In the genomic region with DNA sequence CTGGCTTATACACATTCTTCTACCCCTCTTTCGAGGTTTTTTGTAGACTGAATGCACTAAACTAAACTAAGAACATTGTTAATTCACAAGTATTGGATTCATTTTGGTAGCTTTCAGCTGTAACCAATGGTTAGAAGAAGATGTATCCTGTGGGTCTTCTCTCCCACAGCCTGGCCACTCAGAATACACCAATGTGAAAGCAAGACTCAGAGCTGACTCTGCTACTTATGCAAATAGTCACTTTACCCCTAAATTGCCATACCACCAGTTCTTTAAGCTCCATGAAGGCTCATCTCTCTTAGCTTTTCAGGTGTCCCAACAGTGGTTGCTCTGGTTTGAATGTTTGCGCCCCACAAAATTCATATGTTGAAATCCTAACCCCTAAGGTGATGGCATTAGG, we compare ENCODE assay signal across 25 cellular contexts.
"Had no signal": no experiment of that assay in that cellular context is flagged by ENCODE, and none has a peak within 500 bp of the region (broad histone marks: within the 10 kb centered on the region; RNA-seq: fewer than 3 reads in every experiment).

No MANE protein-coding gene starts in this region.

- H3K9me3 ChIP-seq: esophagus muscularis mucosa, gastroesophageal sphincter, heart left ventricle, mucosa of descending colon, neutrophil, right lobe of liver, suprapubic skin, transverse colon, upper lobe of right lung, vagina had no signal

- H3K27ac ChIP-seq: esophagus muscularis mucosa, foreskin keratinocyte, gastroesophageal sphincter, heart left ventricle, left lung, neutrophil, parathyroid adenoma, right lobe of liver, suprapubic skin, transverse colon, upper lobe of right lung, vagina had no signal

- H3K4me1 ChIP-seq: parathyroid adenoma, suprapubic skin, upper lobe of right lung, vagina had no signal

- H3K4me3 ChIP-seq: esophagus muscularis mucosa, gastroesophageal sphincter, heart left ventricle, left lung, mucosa of descending colon, right lobe of liver, suprapubic skin, transverse colon, upper lobe of right lung, vagina had no signal

- H2AFZ ChIP-seq: parathyroid adenoma had no signal

- H3K36me3 ChIP-seq: esophagus muscularis mucosa, gastroesophageal sphincter, heart left ventricle, left lung, neutrophil, right lobe of liver, suprapubic skin, transverse colon, upper lobe of right lung, vagina had no signal

- H3K27me3 ChIP-seq: esophagus muscularis mucosa, foreskin keratinocyte, gastroesophageal sphincter, heart left ventricle, left lung, neutrophil, right lobe of liver, suprapubic skin, transverse colon, upper lobe of right lung, vagina had no signal

- H3K9ac ChIP-seq: parathyroid adenoma had no signal

- ATAC-seq: foreskin keratinocyte; gastroesophageal sphincter; heart left ventricle; left cardiac atrium; left lung; mucosa of descending colon; natural killer cell treated with Interleukin-12 subunit alpha and Interleukin-12 subunit beta and Interleukin-15 and Interleukin-18, amount 100 ng/mL, for 72 hours; right lobe of liver; stimulated activated naive B cell treated with anti-CD40 and anti-IgM and Interleukin-4, amounts not matched to agents 10 μg/mL and 1 μg/mL and 100 μg/mL, for 72 hours; stimulated activated naive CD8-positive, alpha-beta T cell treated with anti-CD3 and anti-CD28 coated beads, Interleukin-15, amount 100 ng/mL, for 72 hours; upper lobe of right lung had no signal

- DNase-seq: dermis blood vessel endothelial cell; effector memory CD4-positive, alpha-beta T cell; foreskin keratinocyte; heart left ventricle; hippocampal formation; left cardiac atrium; left lung; mesenchymal stem cell; mucosa of descending colon; naive B cell; right lobe of liver; small intestine; stimulated activated CD4-positive, alpha-beta T cell treated with anti-CD3 and anti-CD28 coated beads, Interleukin-15, amount 100 ng/mL, for 24 hours; stimulated activated CD4-positive, alpha-beta T cell treated with anti-CD3 and anti-CD28 coated beads, Interleukin-2, amount 100 ng/mL, for 48 hours; stimulated activated naive B cell treated with anti-CD40 and anti-IgM and Interleukin-4, amounts not matched to agents 10 μg/mL and 1 μg/mL and 100 μg/mL, for 72 hours; stimulated activated naive CD8-positive, alpha-beta T cell treated with anti-CD3 and anti-CD28 coated beads, Interleukin-15, amount 100 ng/mL, for 72 hours; transverse colon; upper lobe of right lung had no signal
